In the genomic region with DNA sequence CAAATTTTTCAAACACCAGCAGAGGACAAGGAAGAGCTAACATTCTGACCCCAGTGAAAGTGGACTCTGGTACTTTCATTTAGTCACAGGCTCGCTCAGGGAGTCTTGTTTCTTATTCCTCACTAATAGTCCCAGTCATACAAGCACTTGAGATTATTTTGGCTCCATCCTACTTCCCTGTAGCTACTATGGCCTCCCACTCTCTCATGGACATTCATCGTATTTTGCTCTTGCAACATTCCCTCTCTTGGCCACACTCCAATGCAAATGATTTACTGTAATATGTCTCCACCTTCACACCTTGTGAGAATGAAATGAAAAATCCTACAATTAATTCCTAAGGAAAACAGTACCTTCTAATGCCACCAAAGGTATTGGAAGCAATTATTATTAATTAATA, we compare ENCODE assay signal across 18 cellular contexts. TPM values are rescaled to one million over a fixed set of nuclear protein-coding genes. Genes with fewer than 3 reads are reported as not detected.
A peak's percentile ranks its signal among the peaks of the same experiment; 100 is the strongest.
DNase-seq lines count a peak whose midpoint lies in the region; ATAC-seq and TF ChIP-seq lines count a peak whose summit lies in the region.
"Had no signal": no experiment of that assay in that cellular context is flagged by ENCODE, and none has a peak within 500 bp of the region (broad histone marks: within the 10 kb centered on the region; RNA-seq: fewer than 3 reads in every experiment).

No MANE protein-coding gene starts in this region.

- H3K27ac ChIP-seq in GM23248 (no peak overlapping the region), OCI-LY7 (ENCODE audit: low read depth, low read length, poor library complexity, severe bottlenecking) (no peak overlapping the region), epithelial cell of prostate (no peak overlapping the region), lung (ENCODE audit: low read depth in 1 of 2, low read length in 1 of 2) (no peak overlapping the region)
- no peak overlapping the region for H3K27ac ChIP-seq in CD8-positive, alpha-beta T cell (ENCODE audit: low read depth, low read length)
- H3K27ac ChIP-seq: HL-60 had no signal

- H2AFZ ChIP-seq in GM23248 (no peak overlapping the region), OCI-LY7 (ENCODE audit: low read length) (peak overlapping the region; percentile 60; the same call in 1 of the 2 replicates)

- WGBS in GM23248 (ENCODE audit: low coverage in 1 of 2, low lambda C conversion rate in 2 of 2, missing lambda C conversion rate in 2 of 2), 2 experiments: 16 to 29% methylated on average over 2 of the region's 2 CpGs
- WGBS in lung, 2 donors: 41 to 74% methylated on average over 2 of the region's 2 CpGs

- H3K36me3 ChIP-seq in GM23248 (ENCODE audit: low read depth): no peaks in the 10 kb centered on the region
- no peaks in the 10 kb centered on the region for H3K36me3 ChIP-seq in OCI-LY7 (ENCODE audit: insufficient read depth, low read length)
- H3K36me3 ChIP-seq in lung (ENCODE audit: control insufficient read depth in 2 of 2, insufficient read depth in 2 of 2, low read length in 2 of 2): no peaks in the 10 kb centered on the region
- H3K36me3 ChIP-seq in CD8-positive, alpha-beta T cell (ENCODE audit: insufficient read depth, low read length): no peaks in the 10 kb centered on the region
- H3K36me3 ChIP-seq in BE2C: no peaks in the 10 kb centered on the region

- no peak overlapping the region for H3K4me3 Mint-ChIP-seq in natural killer cell treated with Interleukin-12 subunit alpha and Interleukin-12 subunit beta and Interleukin-15 and Interleukin-18, amount 100 ng/mL, for 72 hours
- no peak overlapping the region for H3K4me3 Mint-ChIP-seq in CD8-positive, alpha-beta T cell

- BruUV-seq in OCI-LY7 (replicated peaks; lab: Mats Ljungman, UMichigan): no TSS peak

- no peaks in the 10 kb centered on the region for H3K36me3 Mint-ChIP-seq in natural killer cell treated with Interleukin-12 subunit alpha and Interleukin-12 subunit beta and Interleukin-15 and Interleukin-18, amount 100 ng/mL, for 72 hours
- H3K36me3 Mint-ChIP-seq in CD8-positive, alpha-beta T cell: no peaks in the 10 kb centered on the region

- peak; percentile 13 for DNase-seq in GM23248
- DNase-seq in OCI-LY7 (ENCODE audit: low spot score): no peak
- DNase-seq in epithelial cell of prostate (ENCODE audit: low read depth, low spot score): peak; percentile 65
- DNase-seq in lung (ENCODE audit: low spot score): peak; percentile 43
- no peak for DNase-seq in natural killer cell treated with Interleukin-12 subunit alpha and Interleukin-12 subunit beta and Interleukin-15 and Interleukin-18, amount 100 ng/mL, for 72 hours (ENCODE audit: low spot score)
- DNase-seq in CD8-positive, alpha-beta T cell: no peak
- no peak for DNase-seq in BE2C
- DNase-seq in GM13976 (ENCODE audit: low spot score): no peak
- DNase-seq: GF-D8, KBM-7, NCI-H1105, NCI-H187, NCI-H510A treated with DMSO at 0.1 percent for 48 hours, PC-3 had no signal

- TF ChIP-seq CTCF in OCI-LY7 (conservative IDR thresholded peaks at IDR 0.05; ENCODE audit: low read length) (no peak), lung (IDR thresholded peaks at IDR 0.05; ENCODE audit: control extremely low read depth, extremely low read depth) (no peak), BE2C (IDR thresholded peaks at IDR 0.05; ENCODE audit: low read depth, low read length) (no peak), GM13976 (IDR thresholded peaks at IDR 0.05; ENCODE audit: borderline replicate concordance, control extremely low read depth, extremely low read depth, insufficient read depth, missing control alignments) (no peak)
- TF ChIP-seq CTCF in CD8-positive, alpha-beta T cell (IDR thresholded peaks at IDR 0.05): no peak

- intact Hi-C loops in OCI-LY7 (cut with micrococcal nuclease; ENCODE audit: unreplicated experiment): no loop called here
- intact Hi-C loops in CD8-positive, alpha-beta T cell (cut with DNase I, micrococcal nuclease): no loop called here

- CTCF ChIA-PET in OCI-LY7 (lab: Charles Lee; ENCODE audit: unreplicated experiment): no interaction called here
- CTCF ChIA-PET in CD8-positive, alpha-beta T cell (lab: Charles Lee): interaction anchor here (1.1 kb wide), 1 partner anchor 12 kb away, joined by 3 read pairs; no protein-coding TSS in a partner anchor

- H3K4me1 ChIP-seq in GM23248 (ENCODE audit: insufficient read depth) (no peaks in the 10 kb centered on the region), OCI-LY7 (ENCODE audit: insufficient read depth, low read length, poor library complexity, severe bottlenecking) (peaks cover 32% of the 10 kb centered on the region), lung (ENCODE audit: control insufficient read depth in 2 of 2, insufficient read depth in 2 of 2, low read length in 2 of 2) (no peaks in the 10 kb centered on the region), BE2C (no peaks in the 10 kb centered on the region)
- H3K4me1 ChIP-seq in CD8-positive, alpha-beta T cell (ENCODE audit: insufficient read depth, low read length): no peaks in the 10 kb centered on the region

- in situ Hi-C loops in GM23248 (cut with MboI) (no loop called here), GM13976 (cut with MboI; ENCODE audit: low sequenced_read_pairs, unreplicated experiment) (no loop called here)

- H3K27me3 Mint-ChIP-seq in natural killer cell treated with Interleukin-12 subunit alpha and Interleukin-12 subunit beta and Interleukin-15 and Interleukin-18, amount 100 ng/mL, for 72 hours: peaks cover 15 to 25% of the 10 kb centered on the region in 2 donors
- H3K27me3 Mint-ChIP-seq in CD8-positive, alpha-beta T cell (ENCODE audit: low read depth): peaks cover 20% of the 10 kb centered on the region

- no peaks in the 10 kb centered on the region for H3K9me3 Mint-ChIP-seq in natural killer cell treated with Interleukin-12 subunit alpha and Interleukin-12 subunit beta and Interleukin-15 and Interleukin-18, amount 100 ng/mL, for 72 hours
- H3K9me3 Mint-ChIP-seq in CD8-positive, alpha-beta T cell: no peaks in the 10 kb centered on the region

- H3K4me2 ChIP-seq in GM23248 (ENCODE audit: unreplicated experiment): no peak overlapping the region
- no peak overlapping the region for H3K4me2 ChIP-seq in OCI-LY7 (ENCODE audit: low read length)

- H3K9me2 ChIP-seq in GM23248 (ENCODE audit: insufficient read depth) (no peaks in the 10 kb centered on the region), OCI-LY7 (ENCODE audit: insufficient read depth, low read length) (no peaks in the 10 kb centered on the region)

- no peak overlapping the region for H3K27ac Mint-ChIP-seq in natural killer cell treated with Interleukin-12 subunit alpha and Interleukin-12 subunit beta and Interleukin-15 and Interleukin-18, amount 100 ng/mL, for 72 hours
- H3K27ac Mint-ChIP-seq in CD8-positive, alpha-beta T cell: no peak overlapping the region

- H3K4me3 ChIP-seq in GM23248 (no peak overlapping the region), OCI-LY7 (ENCODE audit: low read depth, low read length, poor library complexity, severe bottlenecking) (no peak overlapping the region), lung (no peak overlapping the region), BE2C (ENCODE audit: low read depth, low read length) (no peak overlapping the region)
- H3K4me3 ChIP-seq in CD8-positive, alpha-beta T cell (ENCODE audit: low read depth, low read length): no peak overlapping the region

- H3K9ac ChIP-seq in GM23248: no peak overlapping the region

- H3K27me3 ChIP-seq in GM23248 (replicated peaks; ENCODE audit: insufficient read depth) (0 out of 2 replicates have a peak, but pooled peaks cover 18% of the 10 kb centered on the region), lung (ENCODE audit: control insufficient read depth, insufficient read depth) (no peaks in the 10 kb centered on the region), BE2C (peaks cover 16% of the 10 kb centered on the region)
- H3K27me3 ChIP-seq in CD8-positive, alpha-beta T cell (ENCODE audit: insufficient read depth, low read length): no peaks in the 10 kb centered on the region

- no peaks in the 10 kb centered on the region for H3K79me2 ChIP-seq in GM23248 (ENCODE audit: insufficient read depth)
- no peaks in the 10 kb centered on the region for H3K79me2 ChIP-seq in OCI-LY7 (ENCODE audit: insufficient read depth, low read depth, low read length)

- peak; percentile 49 for ATAC-seq in lung (ENCODE audit: insufficient read depth, low FRiP score)
- no peak for ATAC-seq in natural killer cell treated with Interleukin-12 subunit alpha and Interleukin-12 subunit beta and Interleukin-15 and Interleukin-18, amount 100 ng/mL, for 72 hours
- ATAC-seq in CD8-positive, alpha-beta T cell: no peak
- ATAC-seq: PC-3 had no signal

- H3K4me1 Mint-ChIP-seq in natural killer cell treated with Interleukin-12 subunit alpha and Interleukin-12 subunit beta and Interleukin-15 and Interleukin-18, amount 100 ng/mL, for 72 hours (ENCODE audit: low read depth in 2 of 2): no peaks in the 10 kb centered on the region
- no peaks in the 10 kb centered on the region for H3K4me1 Mint-ChIP-seq in CD8-positive, alpha-beta T cell (ENCODE audit: low read depth)

- H4K20me1 ChIP-seq in GM23248 (ENCODE audit: insufficient read depth) (no peaks in the 10 kb centered on the region), OCI-LY7 (ENCODE audit: insufficient read depth, low read length) (no peaks in the 10 kb centered on the region)

- POLR2A ChIA-PET in OCI-LY7 (lab: Charles Lee): interaction anchor here (0.8 to 10.6 kb wide), 3 partner anchors 9 to 20 kb away, joined by 3 to 76 read pairs (median 5); partner anchors contain the start of gene PLRG1
- POLR2A ChIA-PET in CD8-positive, alpha-beta T cell (lab: Charles Lee): no interaction called here

- H3F3A ChIP-seq in GM23248 (ENCODE audit: insufficient read depth): no peaks in the 10 kb centered on the region; the same call in 1 of the 2 replicates

- H3K9me3 ChIP-seq in GM23248 (ENCODE audit: low read depth) (no peaks in the 10 kb centered on the region), OCI-LY7 (ENCODE audit: low read length) (no peaks in the 10 kb centered on the region), lung (ENCODE audit: control insufficient read depth in 2 of 2, insufficient read depth in 1 of 2, low read length in 1 of 2) (no peaks in the 10 kb centered on the region), BE2C (no peaks in the 10 kb centered on the region)
- no peaks in the 10 kb centered on the region for H3K9me3 ChIP-seq in CD8-positive, alpha-beta T cell (ENCODE audit: low read length)

RNA-seq across cellular contexts. Expression of gene PLRG1, which starts 21.3 kb away (rescaled TPM):
- total RNA-seq in GM23248 (2014; rRNA removed; shearing (Covaris generic)): 84.7 and 84.8 TPM in 2 replicates
- polyA plus RNA-seq in GM23248 (2016; fragmentation: Nextera tagmentation; extraction: Ambion mirVana) (72.0 and 81.7 TPM in 2 replicates), lung (10 to 100 TPM; 47.0 to 59.7 TPM)
- total RNA-seq in OCI-LY7 (2014; rRNA removed; shearing (Covaris generic)): 39.1 and 41.7 TPM in 2 replicates
- total RNA-seq in OCI-LY7 (2022) (102 and 104 TPM in 2 replicates), lung (10 to 100 TPM; 61.4 to 62.6 TPM)
- total RNA-seq in natural killer cell treated with Interleukin-12 subunit alpha and Interleukin-12 subunit beta and Interleukin-15 and Interleukin-18, amount 100 ng/mL, for 72 hours: 100 to 1,000 TPM in 1 of 2 donors, 10 to 100 TPM in 1; 84.5 to 109 TPM
- total RNA-seq in CD8-positive, alpha-beta T cell: 10 to 100 TPM; 55.1 TPM
- polyA plus RNA-seq in BE2C (2012; ENCODE audit: insufficient read depth, insufficient read length, low read depth): 64.5 TPM

RNA-seq across cellular contexts. Expression of gene FGB, which starts 33.9 kb away (rescaled TPM):
- not detected in 2 replicates for total RNA-seq in GM23248 (2014; rRNA removed; shearing (Covaris generic))
- polyA plus RNA-seq in GM23248 (2016; fragmentation: Nextera tagmentation; extraction: Ambion mirVana) (not detected in 2 replicates), lung (under 1 TPM; 0.28 to 0.39 TPM)
- total RNA-seq in OCI-LY7 (2014; rRNA removed; shearing (Covaris generic)): not detected in 2 replicates
- total RNA-seq in OCI-LY7 (2022) (not detected in 2 replicates), lung (1 to 10 TPM in 1 of 2 donors, under 1 TPM in 1; 0.28 to 1.8 TPM)
- total RNA-seq in natural killer cell treated with Interleukin-12 subunit alpha and Interleukin-12 subunit beta and Interleukin-15 and Interleukin-18, amount 100 ng/mL, for 72 hours: not detected
- not detected for total RNA-seq in CD8-positive, alpha-beta T cell
- polyA plus RNA-seq in BE2C (2012; ENCODE audit: insufficient read depth, insufficient read length, low read depth): not detected
- total RNA-seq: SK-MEL-5 had no signal
- polyA plus RNA-seq: BJ had no signal

RNA-seq across cellular contexts. Expression of gene DCHS2, which starts 37.3 kb away (rescaled TPM):
- not detected in 2 replicates for total RNA-seq in GM23248 (2014; rRNA removed; shearing (Covaris generic))
- not detected in 2 replicates for polyA plus RNA-seq in GM23248 (2016; fragmentation: Nextera tagmentation; extraction: Ambion mirVana)
- not detected in 2 replicates for total RNA-seq in OCI-LY7 (2014; rRNA removed; shearing (Covaris generic))
- total RNA-seq in OCI-LY7 (2022): not detected in 2 replicates
- 10 to 100 TPM in 1 of 2 donors, 1 to 10 TPM in 1; 1.0 to 13.4 TPM for total RNA-seq in lung
- under 1 TPM; 0.02 to 0.05 TPM for polyA plus RNA-seq in lung
- total RNA-seq in natural killer cell treated with Interleukin-12 subunit alpha and Interleukin-12 subunit beta and Interleukin-15 and Interleukin-18, amount 100 ng/mL, for 72 hours: not detected
- total RNA-seq in CD8-positive, alpha-beta T cell: not detected
- polyA plus RNA-seq in BE2C (2012; ENCODE audit: insufficient read depth, insufficient read length, low read depth): not detected
- total RNA-seq: SK-MEL-5 had no signal
- polyA plus RNA-seq: AG04450, BJ had no signal

Comparison
In these comparisons a context has a peak if more than half of its experiments do, and no peak if none do; other contexts are left out.
1. DNase-seq: peak in GM23248 (single experiment), epithelial cell of prostate (single experiment) and lung (single experiment); none in OCI-LY7 (single experiment), natural killer cell treated with Interleukin-12 subunit alpha and Interleukin-12 subunit beta and Interleukin-15 and Interleukin-18, amount 100 ng/mL, for 72 hours (single experiment), CD8-positive, alpha-beta T cell (0 of 7), BE2C (single experiment) and GM13976 (single experiment).